ENCODE assay signal across 26 cellular contexts in the genomic region with DNA sequence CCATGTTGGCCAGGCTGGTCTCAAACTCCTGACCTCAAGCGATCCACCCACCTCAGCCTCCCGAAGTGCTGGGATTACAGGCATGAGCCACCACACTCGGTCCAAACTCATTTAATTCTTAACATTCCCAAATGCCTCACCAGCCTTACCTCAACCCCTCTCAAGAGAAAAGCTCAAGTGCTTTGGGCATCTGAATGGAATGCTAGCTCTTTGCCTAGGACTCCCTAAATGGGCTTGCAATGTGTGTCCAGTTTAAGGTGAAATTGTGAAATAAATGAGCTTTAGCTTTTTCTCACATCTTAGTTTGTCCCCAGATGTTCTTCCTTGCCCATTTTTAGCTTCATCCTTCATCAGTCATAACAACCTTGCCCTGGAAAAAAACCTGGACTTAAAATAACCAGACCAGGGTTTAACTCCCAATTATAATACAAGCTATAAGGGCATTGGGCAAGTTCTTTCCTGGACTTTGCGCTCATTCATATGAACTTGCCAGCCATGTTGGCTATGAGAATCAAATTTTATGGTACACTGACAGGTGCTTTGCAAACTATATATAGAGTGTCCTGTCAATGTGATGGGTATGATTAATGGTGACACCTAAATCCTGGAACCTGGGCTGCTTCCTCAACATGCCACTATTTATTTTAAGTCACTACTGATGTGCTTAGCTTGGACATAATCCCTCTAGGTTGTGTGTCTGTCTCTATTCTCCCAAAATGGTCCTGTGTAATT.
"Had no signal": no experiment of that assay in that cellular context is flagged by ENCODE, and none has a peak within 500 bp of the region (broad histone marks: within the 10 kb centered on the region; RNA-seq: fewer than 3 reads in every experiment).

No MANE protein-coding gene starts in this region.

- H3K4me1 ChIP-seq: heart left ventricle, left lung, lower lobe of right lung, parathyroid adenoma, psoas muscle, right lobe of liver, spleen, transverse colon had no signal

- H3K79me2 ChIP-seq: parathyroid adenoma had no signal

- H3K27ac ChIP-seq: coronary artery, heart left ventricle, left lung, lower lobe of right lung, parathyroid adenoma, psoas muscle, right lobe of liver, spleen, thoracic aorta, transverse colon had no signal

- H3K27me3 ChIP-seq: right lobe of liver, spleen, transverse colon had no signal

- ATAC-seq: heart left ventricle; left lung; lower lobe of right lung; right lobe of liver; stimulated activated naive B cell treated with anti-CD40 and anti-IgM and Interleukin-4, amounts not matched to agents 10 μg/mL and 1 μg/mL and 100 μg/mL, for 72 hours; stimulated activated naive CD8-positive, alpha-beta T cell treated with anti-CD3 and anti-CD28 coated beads, Interleukin-15, amount 100 ng/mL, for 72 hours had no signal

- H3K4me3 ChIP-seq: coronary artery, heart left ventricle, left lung, lower lobe of right lung, psoas muscle, right lobe of liver, spleen, thoracic aorta, transverse colon had no signal

- H3K36me3 ChIP-seq: heart left ventricle, left lung, lower lobe of right lung, right lobe of liver, spleen, thoracic aorta, transverse colon had no signal

- FAIRE-seq: endothelial cell of umbilical vein, frontal cortex, urothelium cell line had no signal

- H3K9me3 ChIP-seq: heart left ventricle, left lung, lower lobe of right lung, psoas muscle, right lobe of liver, spleen, thoracic aorta, transverse colon had no signal

- DNase-seq: effector CD4-positive, alpha-beta T cell; endodermal cell; erythroblast; heart left ventricle; islet precursor cell; left lung; lower lobe of right lung; midbrain; naive B cell; occipital lobe; psoas muscle; retina; right lobe of liver; spleen; stimulated activated CD4-positive, alpha-beta T cell treated with anti-CD3 and anti-CD28 coated beads, Interleukin-15, amount 100 ng/mL, for 24 hours; stimulated activated CD4-positive, alpha-beta T cell treated with anti-CD3 and anti-CD28 coated beads, Interleukin-1b, Interleukin-23, amount 100 ng/mL, for 48 hours; stimulated activated CD4-positive, alpha-beta T cell treated with anti-CD3 and anti-CD28 coated beads, Interleukin-4, amount 100 ng/mL, for 24 hours; stimulated activated naive B cell treated with anti-CD40 and anti-IgM and Interleukin-4, amounts not matched to agents 10 μg/mL and 1 μg/mL and 100 μg/mL, for 72 hours; stimulated activated naive CD8-positive, alpha-beta T cell treated with anti-CD3 and anti-CD28 coated beads, Interleukin-15, amount 100 ng/mL, for 72 hours; transverse colon had no signal

- H2AFZ ChIP-seq: parathyroid adenoma had no signal

- H3K9ac ChIP-seq: parathyroid adenoma had no signal
